8 cellular contexts compared by ENCODE assay signal in the genomic region with DNA sequence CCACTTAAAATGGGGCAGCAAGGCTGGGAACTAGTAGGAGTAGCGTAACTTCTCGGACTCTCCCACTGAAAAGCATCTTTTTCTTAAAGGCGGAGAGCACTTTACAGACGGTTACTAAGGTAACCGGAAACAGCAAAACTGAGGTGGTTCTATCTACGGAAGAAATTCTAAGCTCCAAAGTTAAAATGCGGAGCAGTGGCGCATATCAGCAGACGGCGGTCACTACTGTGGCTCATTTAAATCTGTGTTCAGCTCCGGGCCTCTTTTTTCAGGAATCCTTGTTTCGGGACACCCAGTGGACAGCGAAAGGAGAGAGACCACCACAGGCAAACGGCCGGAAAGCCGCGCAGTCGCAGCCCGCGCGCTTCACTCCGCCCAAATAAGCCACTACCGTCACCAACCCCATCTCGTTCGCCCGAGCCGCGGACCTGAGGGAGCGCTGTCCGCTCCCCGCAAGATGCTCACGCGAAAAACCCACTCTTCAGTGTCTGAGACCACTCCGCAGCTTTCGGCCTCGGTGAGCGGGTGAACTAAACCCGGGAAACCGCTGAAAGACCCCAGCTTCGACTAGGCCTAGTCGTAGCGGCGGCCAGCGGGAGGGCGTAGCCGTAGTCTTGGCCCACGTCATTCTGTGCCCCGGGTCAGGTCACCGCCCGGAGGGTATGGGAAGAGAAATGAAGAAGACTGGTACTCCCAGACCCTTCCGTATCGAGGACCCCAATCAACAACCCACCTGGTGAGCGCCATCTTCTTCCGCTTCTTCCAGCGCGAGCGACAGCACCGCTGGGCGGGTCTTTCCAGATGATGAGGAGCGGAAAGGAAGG. TPM values are rescaled to one million over a fixed set of nuclear protein-coding genes. Genes with fewer than 3 reads are reported as not detected.
DNase-seq lines count a peak whose midpoint lies in the region; ATAC-seq and TF ChIP-seq lines count a peak whose summit lies in the region.

SNW1 (minus strand) TSS at position 776 of the 824 bp plus-strand sequence; CDS start at position 747, 29 bp downstream.

- H3K27ac ChIP-seq in adrenal gland (peak within 1 kb of the TSS; percentile 75 to 95 (median 92)), upper lobe of right lung (peak within 1 kb of the TSS; percentile 93)

- H3K4me2 ChIP-seq in Loucy (ENCODE audit: low read depth, low read length, poor library complexity, severe bottlenecking): peak within 1 kb of the TSS; percentile 100

- peak within 1 kb of the TSS; percentile 87 for H3K9ac ChIP-seq in Loucy (ENCODE audit: low read depth, low read length, poor library complexity, severe bottlenecking)

- H3F3A ChIP-seq in Loucy (ENCODE audit: low read depth): no peaks in the 10 kb centered on the region

- WGBS in adrenal gland, 4 donors: 0 to 2% (median 0%) methylated on average over 20 to 60 of the region's 60 CpGs

- H3K27me3 ChIP-seq in H7 (ENCODE audit: control insufficient read depth, insufficient read depth, low read length): no peaks in the 10 kb centered on the region
- H3K27me3 ChIP-seq in Loucy (ENCODE audit: insufficient read depth, low read length, poor library complexity, severe bottlenecking): no peaks in the 10 kb centered on the region
- H3K27me3 ChIP-seq in adrenal gland: no peaks in the 10 kb centered on the region
- H3K27me3 ChIP-seq in upper lobe of right lung: no peaks in the 10 kb centered on the region

- ATAC-seq in left cardiac atrium (peak; percentile 98), upper lobe of right lung (peak; percentile 99)

- H4K20me1 ChIP-seq in Loucy (ENCODE audit: insufficient read depth, low read length, poor library complexity, severe bottlenecking): peaks cover 44% of the 10 kb centered on the region

- peaks cover 52% of the 10 kb centered on the region for H3K79me2 ChIP-seq in Loucy (ENCODE audit: insufficient read depth, low read length)

- intact Hi-C loops in T-helper 1 cell treated with Interleukin-12 subunit alpha and Interleukin-12 subunit beta and Interleukin-4 antibody, amounts not matched to agents 30 ng/mL and 1 ng/mL, for 36 hours (cut with micrococcal nuclease): loop anchor here (1.0 to 10.0 kb wide), 12 partner anchors 40 to 948 kb away; partner anchors contain the start of genes ADCK1, ALKBH1, ANGEL1 and CIPC
- intact Hi-C loops in adrenal gland (cut with DNase I): no loop called here
- intact Hi-C loops in left cardiac atrium (cut with DNase I): no loop called here
- intact Hi-C loops in posterior vena cava (cut with DNase I): no loop called here
- intact Hi-C loops in upper lobe of right lung (cut with DNase I): no loop called here

- H3K4me3 ChIP-seq in GM08714 (ENCODE audit: low read length): peak within 1 kb of the TSS; percentile 87
- H3K4me3 ChIP-seq in H7 (ENCODE audit: insufficient read depth, low read depth, low read length): peak within 1 kb of the TSS; percentile 87
- H3K4me3 ChIP-seq in Loucy (ENCODE audit: low read length, poor library complexity, severe bottlenecking): peak within 1 kb of the TSS; percentile 97
- peak within 1 kb of the TSS; percentile 75 to 97 (median 96) for H3K4me3 ChIP-seq in adrenal gland
- peak within 1 kb of the TSS; percentile 97 for H3K4me3 ChIP-seq in upper lobe of right lung

- no peaks in the 10 kb centered on the region for H3K9me3 ChIP-seq in Loucy (ENCODE audit: insufficient read depth, low read depth, low read length)
- no peaks in the 10 kb centered on the region for H3K9me3 ChIP-seq in adrenal gland (replicated peaks in 1 of 3)
- H3K9me3 ChIP-seq in upper lobe of right lung: no peaks in the 10 kb centered on the region

- peak; percentile 63 to 82 for TF ChIP-seq POLR2A in adrenal gland (IDR thresholded peaks at IDR 0.05)

- DNase-seq in H7 (peak; percentile 88), adrenal gland (peak; percentile 91 to 97 (median 95)), left cardiac atrium (peak; percentile 95), posterior vena cava (ENCODE audit: low spot score) (peak; percentile 98), upper lobe of right lung (peak; percentile 95)

- H2AFZ ChIP-seq in Loucy (ENCODE audit: low read length): peak within 1 kb of the TSS; percentile 100

- TF ChIP-seq CTCF in Loucy (conservative IDR thresholded peaks at IDR 0.05; ENCODE audit: low read length): no peak
- TF ChIP-seq CTCF in adrenal gland (IDR thresholded peaks at IDR 0.05): peak in 1 of 6 experiments; percentile 18
- no peak for TF ChIP-seq CTCF in upper lobe of right lung (IDR thresholded peaks at IDR 0.05)

- H3K36me3 ChIP-seq in H7 (replicated peaks; ENCODE audit: control insufficient read depth, insufficient read depth, low read length) (0 out of 2 replicates have a peak, but pooled peaks cover 1% of the 10 kb centered on the region), Loucy (ENCODE audit: insufficient read depth, low read length) (no peaks in the 10 kb centered on the region), adrenal gland (replicated peaks in 1 of 2) (no peaks in the 10 kb centered on the region), upper lobe of right lung (no peaks in the 10 kb centered on the region)

- H3K9me2 ChIP-seq in Loucy (replicated peaks; ENCODE audit: low read depth, low read length): no peaks in the 10 kb centered on the region

- H3K4me1 ChIP-seq in Loucy (ENCODE audit: insufficient read depth, low read length, poor library complexity, severe bottlenecking) (peaks cover 38% of the 10 kb centered on the region), adrenal gland (replicated peaks in 1 of 2) (peaks cover 8 to 39% of the 10 kb centered on the region in 2 donors), upper lobe of right lung (peaks cover 16% of the 10 kb centered on the region)

RNA-seq across cellular contexts. Expression of gene SNW1, which starts in this region (rescaled TPM):
- total RNA-seq in H7 (2014; rRNA removed; shearing (Covaris generic)): 63.9 and 87.0 TPM in 2 replicates
- 106 and 107 TPM in 2 replicates for total RNA-seq in T-helper 1 cell treated with Interleukin-12 subunit alpha and Interleukin-12 subunit beta and Interleukin-4 antibody, amounts not matched to agents 30 ng/mL and 1 ng/mL, for 36 hours
- total RNA-seq in adrenal gland (10 to 100 TPM; 32.8 to 67.5 (median 53.6) TPM), left cardiac atrium (10 to 100 TPM; 53.1 to 56.6 TPM), posterior vena cava (10 to 100 TPM; 52.5 to 58.1 TPM), upper lobe of right lung (64.7 TPM)
- polyA plus RNA-seq in adrenal gland: 10 to 100 TPM; 24.2 to 85.0 (median 30.4) TPM

Comparison
In these comparisons a context has a peak if more than half of its experiments do, and no peak if none do; other contexts are left out.
1. Peak in every context shown above with its lines: DNase-seq, ATAC-seq, H3K4me3 ChIP-seq and H3K27ac ChIP-seq.